In the genomic region with DNA sequence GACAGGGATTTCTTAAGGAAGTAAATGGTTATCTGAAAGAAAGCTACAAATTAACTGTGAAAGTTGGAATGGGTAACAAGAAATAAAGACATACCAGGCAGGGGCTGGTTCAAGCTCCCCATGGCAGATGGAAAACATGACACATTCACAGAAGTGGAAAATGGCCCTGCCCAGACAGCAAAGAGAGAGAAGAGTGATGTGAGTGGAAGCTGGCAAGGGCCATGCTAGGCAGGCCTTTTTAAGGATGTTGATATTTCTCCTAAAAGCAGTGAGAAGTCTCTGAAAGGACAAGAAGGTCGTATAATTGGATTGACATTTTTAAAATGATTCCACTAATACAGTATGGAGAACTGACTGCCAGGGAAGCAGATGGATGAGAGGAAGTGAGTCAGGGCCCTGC, we compare ENCODE assay signal across 36 cellular contexts. TPM values are rescaled to one million over a fixed set of nuclear protein-coding genes. Genes with fewer than 3 reads are reported as not detected.
"Had no signal": no experiment of that assay in that cellular context is flagged by ENCODE, and none has a peak within 500 bp of the region (broad histone marks: within the 10 kb centered on the region; RNA-seq: fewer than 3 reads in every experiment).

No MANE protein-coding gene starts in this region.

- H3K9me3 ChIP-seq: body of pancreas, colonic mucosa, gastroesophageal sphincter, right atrium auricular region, tibial nerve had no signal

- H3K4me1 ChIP-seq: colonic mucosa had no signal

- H3K27ac Mint-ChIP-seq: stimulated activated memory B cell treated with anti-CD40 and anti-IgM and Interleukin-4, amounts not matched to agents 10 μg/mL and 1 μg/mL and 100 μg/mL, for 72 hours; T-cell had no signal

- H3K4me3 Mint-ChIP-seq: activated T-cell treated with anti-CD3 and anti-CD28 coated beads, Interleukin-2, amount 50 U/mL, for 4 hours; neural crest cell; stimulated activated memory B cell treated with anti-CD40 and anti-IgM and Interleukin-4, amounts not matched to agents 10 μg/mL and 1 μg/mL and 100 μg/mL, for 72 hours; T-cell had no signal

- H3K27ac ChIP-seq: body of pancreas, colonic mucosa, gastroesophageal sphincter, hepatocyte, right atrium auricular region, tibial nerve, WERI-Rb-1 had no signal

- H3K36me3 ChIP-seq: colonic mucosa, gastroesophageal sphincter, right atrium auricular region, tibial nerve, WERI-Rb-1 had no signal

- H3K9me3 Mint-ChIP-seq: activated T-cell treated with anti-CD3 and anti-CD28 coated beads, Interleukin-2, amount 50 U/mL, for 4 hours; effector memory CD8-positive, alpha-beta T cell; naive B cell; neural crest cell; stimulated activated memory B cell treated with anti-CD40 and anti-IgM and Interleukin-4, amounts not matched to agents 10 μg/mL and 1 μg/mL and 100 μg/mL, for 72 hours; T-cell had no signal

- H3K4me3 ChIP-seq: body of pancreas, colonic mucosa, gastroesophageal sphincter, hepatocyte, right atrium auricular region, smooth muscle cell, tibial nerve had no signal

- H3K36me3 Mint-ChIP-seq: naive B cell; stimulated activated memory B cell treated with anti-CD40 and anti-IgM and Interleukin-4, amounts not matched to agents 10 μg/mL and 1 μg/mL and 100 μg/mL, for 72 hours; T-cell had no signal

- H3K27me3 Mint-ChIP-seq: effector memory CD8-positive, alpha-beta T cell had no signal

- DNase-seq: activated CD4-positive, alpha-beta T cell treated with anti-CD3 and anti-CD28 coated beads, Interleukin-2, amount 50 U/mL, for 1 hour; activated CD8-positive, alpha-beta memory T cell treated with anti-CD3 and anti-CD28 coated beads, Interleukin-2, amount 50 U/mL, for 48 hours; activated naive CD4-positive, alpha-beta T cell; activated T-cell treated with anti-CD3 and anti-CD28 coated beads, Interleukin-2, amount 50 U/mL, for 4 hours; body of pancreas; cerebellar nuclear complex; colonic mucosa; effector memory CD8-positive, alpha-beta T cell; erythroblast; kidney; left colon; mammary epithelial cell; naive B cell; occipital lobe; stimulated activated CD4-positive, alpha-beta T cell treated with anti-CD3 and anti-CD28 coated beads, Interleukin-1b, Interleukin-23, amount 100 ng/mL, for 48 hours; stimulated activated CD4-positive, alpha-beta T cell treated with anti-CD3 and anti-CD28 coated beads, Interleukin-4, amount 100 ng/mL, for 4 hours; stimulated activated CD8-positive, alpha-beta memory T cell treated with anti-CD3 and anti-CD28 coated beads, Interleukin-4, amount 100 ng/mL, for 48 hours; T-cell; T-helper 9 cell; WERI-Rb-1 had no signal

- H3K27me3 ChIP-seq: colonic mucosa, hepatocyte, right atrium auricular region had no signal

- ATAC-seq: activated CD4-positive, CD25-positive, alpha-beta regulatory T cell treated with anti-CD3 and anti-CD28 coated beads, Interleukin-2, amount 50 U/mL, for 24 hours; activated T-cell treated with anti-CD3 and anti-CD28 coated beads, Interleukin-2, amount 50 U/mL, for 4 hours; body of pancreas; effector memory CD8-positive, alpha-beta T cell; gastroesophageal sphincter; left colon; stimulated activated memory B cell treated with anti-CD40 and anti-IgM and Interleukin-4, amounts not matched to agents 10 μg/mL and 1 μg/mL and 100 μg/mL, for 72 hours; T-cell had no signal

RNA-seq across cellular contexts. Expression of a gene that starts 3.3 kb away (rescaled TPM):
- total RNA-seq: activated T-cell treated with anti-CD3 and anti-CD28 coated beads, Interleukin-2, amount 50 U/mL, for 4 hours; body of pancreas; fibroblast of lung; fibroblast of villous mesenchyme; mammary epithelial cell; neural crest cell; pulmonary artery endothelial cell; smooth muscle cell; T-cell; temporal lobe had no signal

RNA-seq across cellular contexts. Expression of a gene that starts 45.5 kb away (rescaled TPM):
- total RNA-seq: activated T-cell treated with anti-CD3 and anti-CD28 coated beads, Interleukin-2, amount 50 U/mL, for 4 hours; aorta; body of pancreas; colonic mucosa; fibroblast of lung; fibroblast of villous mesenchyme; gastroesophageal sphincter; kidney; left colon; liver; mammary epithelial cell; neural crest cell; occipital lobe; pulmonary artery endothelial cell; right atrium auricular region; SK-MEL-5; T-cell; tibial nerve; ureter had no signal
